In genomic region chr1:59146651-59147358, GRCh38 we compare ENCODE assay signal across 1 cellular context.
TF ChIP-seq lines count a peak whose summit lies in the region.

No MANE protein-coding gene starts in this region.

TF ChIP-seq in IMR-90, 13 proteins besides CTCF, POLR2A, EP300 and RAD21 (continued from another document):
- TF ChIP-seq ELK1 (IDR thresholded peaks at IDR 0.05; ENCODE audit: borderline replicate concordance, low read depth, low read length) (no peak), CHD1 (IDR thresholded peaks at IDR 0.05; ENCODE audit: low read depth, low read length) (no peak), MXI1 (IDR thresholded peaks at IDR 0.05; ENCODE audit: borderline replicate concordance, low read depth, low read length) (no peak), RCOR1 (IDR thresholded peaks at IDR 0.05; ENCODE audit: insufficient replicate concordance, low read length) (no peak), MAZ (IDR thresholded peaks at IDR 0.05; ENCODE audit: borderline replicate concordance, low read depth, low read length) (no peak), MAFK (IDR thresholded peaks at IDR 0.05; ENCODE audit: low read depth, low read length) (no peak), FOS (IDR thresholded peaks at IDR 0.05; ENCODE audit: low read depth, low read length) (no peak), USF2 (IDR thresholded peaks at IDR 0.05; ENCODE audit: low read depth, low read length) (no peak), CEBPB (IDR thresholded peaks at IDR 0.05; ENCODE audit: low read depth, low read length) (no peak)
